9 cellular contexts compared by ENCODE assay signal in the genomic region with DNA sequence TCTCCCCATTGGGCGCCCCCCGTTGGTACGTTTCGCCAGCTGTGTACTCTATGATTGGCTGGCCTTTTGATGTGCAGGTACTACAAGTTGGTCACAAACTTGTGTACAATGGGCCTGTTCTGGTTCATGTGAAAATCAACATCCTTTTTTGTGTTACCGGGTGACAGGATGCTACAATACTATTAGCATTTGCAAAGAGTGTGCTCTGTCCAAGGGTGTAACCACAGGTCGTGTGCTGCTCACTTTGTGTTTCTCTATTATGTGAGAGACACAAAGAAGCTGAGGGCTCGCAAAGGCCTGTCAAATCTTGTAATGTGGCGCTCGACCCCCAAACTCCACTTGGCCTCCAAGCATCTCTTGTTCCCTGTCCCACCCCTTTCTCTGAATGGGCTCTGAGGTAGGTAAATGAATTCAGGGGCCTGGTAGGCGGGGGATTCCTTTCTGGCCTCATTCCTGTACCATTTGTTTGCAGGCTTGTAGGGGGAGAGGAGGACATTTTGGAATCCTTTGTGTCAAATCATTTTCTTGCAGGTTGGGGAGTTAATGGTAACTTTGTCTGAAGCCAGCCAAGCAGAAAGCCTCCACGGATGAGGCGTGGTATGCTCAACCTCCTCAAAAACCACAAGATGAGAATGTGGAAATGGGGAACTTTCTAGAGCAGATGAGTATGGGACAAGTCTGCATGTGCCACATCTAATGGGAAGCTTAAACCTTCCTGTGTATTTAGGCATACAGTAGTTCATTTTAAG.
DNase-seq lines count a peak whose midpoint lies in the region; ATAC-seq and TF ChIP-seq lines count a peak whose summit lies in the region.
"Had no signal": no experiment of that assay in that cellular context is flagged by ENCODE, and none has a peak within 500 bp of the region (broad histone marks: within the 10 kb centered on the region; RNA-seq: fewer than 3 reads in every experiment).

No MANE protein-coding gene starts in this region.

- H3K4me3 ChIP-seq in astrocyte of the cerebellum (ENCODE audit: low read depth, low read length) (no peak overlapping the region), uterus (no peak overlapping the region)

- no peaks in the 10 kb centered on the region for H3K4me1 Mint-ChIP-seq in activated naive CD8-positive, alpha-beta T cell treated with anti-CD3 and anti-CD28 coated beads for 36 hours

- H3K27ac ChIP-seq in uterus: no peak overlapping the region

- H3K9me3 Mint-ChIP-seq in activated naive CD8-positive, alpha-beta T cell treated with anti-CD3 and anti-CD28 coated beads for 36 hours: no peaks in the 10 kb centered on the region

- TF ChIP-seq CTCF in astrocyte of the cerebellum (IDR thresholded peaks at IDR 0.05; ENCODE audit: low read depth, low read length, missing control alignments) (no peak), uterus (IDR thresholded peaks at IDR 0.05) (no peak)

- H3K36me3 Mint-ChIP-seq in activated naive CD8-positive, alpha-beta T cell treated with anti-CD3 and anti-CD28 coated beads for 36 hours: peaks cover 7% of the 10 kb centered on the region

- in situ Hi-C loops in astrocyte of the cerebellum (cut with HindIII; ENCODE audit: low sequenced_read_pairs): no loop called here

- intact Hi-C loops in uterus (cut with DNase I; ENCODE audit: low total_unique reads): no loop called here

- no peaks in the 10 kb centered on the region for H3K4me1 ChIP-seq in uterus

- no peak overlapping the region for H3K27ac Mint-ChIP-seq in activated naive CD8-positive, alpha-beta T cell treated with anti-CD3 and anti-CD28 coated beads for 36 hours

- H3K4me3 Mint-ChIP-seq in activated naive CD8-positive, alpha-beta T cell treated with anti-CD3 and anti-CD28 coated beads for 36 hours: no peak overlapping the region

- no peaks in the 10 kb centered on the region for H3K36me3 ChIP-seq in uterus

- no peaks in the 10 kb centered on the region for H3K9me3 ChIP-seq in uterus

- ATAC-seq in GM19463 (IDR thresholded peaks at IDR 0.05; ENCODE audit: unreplicated experiment) (peak; percentile 86), HG03565 (IDR thresholded peaks at IDR 0.05; ENCODE audit: unreplicated experiment) (peak; percentile 63)

- H3K27me3 Mint-ChIP-seq in activated naive CD8-positive, alpha-beta T cell treated with anti-CD3 and anti-CD28 coated beads for 36 hours: no peaks in the 10 kb centered on the region

- TF ChIP-seq POLR2A in uterus (IDR thresholded peaks at IDR 0.05): no peak

- H3K27me3 ChIP-seq in uterus: no peaks in the 10 kb centered on the region

- DNase-seq in AML-193 (lab: John Stamatoyannopoulos, UW): peak; percentile 21 to 28
- DNase-seq in astrocyte of the cerebellum (ENCODE audit: low read depth): peak; percentile 42
- DNase-seq in KG1 (lab: John Stamatoyannopoulos, UW): no peak
- no peak for DNase-seq in stimulated activated CD4-positive, alpha-beta T cell treated with anti-CD3 and anti-CD28 coated beads, Interleukin-4, amount 100 ng/mL, for 4 hours
- no peak for DNase-seq in uterus
- no peak for DNase-seq in activated naive CD8-positive, alpha-beta T cell treated with anti-CD3 and anti-CD28 coated beads for 36 hours
- DNase-seq: SHP77 had no signal

Comparison
In these comparisons a context has a peak if more than half of its experiments do, and no peak if none do; other contexts are left out.
1. DNase-seq: peak in AML-193 (2 of 2) and astrocyte of the cerebellum (single experiment); none in KG1 (single experiment), stimulated activated CD4-positive, alpha-beta T cell treated with anti-CD3 and anti-CD28 coated beads, Interleukin-4, amount 100 ng/mL, for 4 hours (0 of 2), uterus (0 of 2) and activated naive CD8-positive, alpha-beta T cell treated with anti-CD3 and anti-CD28 coated beads for 36 hours (single experiment).